Comparison of ENCODE assay signal across 29 cellular contexts in genomic region chr4:176584031-176584430, GRCh38.
DNase-seq lines count a peak whose midpoint lies in the region; ATAC-seq, FAIRE-seq and TF ChIP-seq lines count a peak whose summit lies in the region.
"Had no signal": no experiment of that assay in that cellular context is flagged by ENCODE, and none has a peak within 500 bp of the region (broad histone marks: within the 10 kb centered on the region; RNA-seq: fewer than 3 reads in every experiment).

No MANE protein-coding gene starts in this region.

- no peak for TF ChIP-seq POLR2A in IMR-90 (IDR thresholded peaks at IDR 0.05; ENCODE audit: low read depth, low read length)
- TF ChIP-seq POLR2A in GM18505 (IDR thresholded peaks at IDR 0.05; ENCODE audit: borderline replicate concordance, extremely low read depth, insufficient read depth, insufficient read length) = no peak

- DNase-seq in AG10803 (ENCODE audit: low read depth) = peak; percentile 52
- peak; percentile 20 for DNase-seq in IMR-90
- peak; percentile 64 for DNase-seq in astrocyte (ENCODE audit: low read depth)
- DNase-seq in iris pigment epithelial cell (ENCODE audit: low read depth) = peak; percentile 47
- no peak for DNase-seq in activated CD4-positive, alpha-beta T cell treated with anti-CD3 and anti-CD28 coated beads, Interleukin-2, amount 50 U/mL, for 1 hour
- DNase-seq in NCI-H2196 treated with DMSO at 0.1 percent for 48 hours (lab: John Stamatoyannopoulos, UW; ENCODE audit: unreplicated experiment) = no peak
- DNase-seq: activated CD4-positive, alpha-beta T cell treated with anti-CD3 and anti-CD28 coated beads for 1 hour; activated CD8-positive, alpha-beta T cell treated with anti-CD3 and anti-CD28 coated beads for 36 hours; aorta; dermis blood vessel endothelial cell; DMS153; GDM1; kidney; naive thymus-derived CD8-positive, alpha-beta T cell; NCI-H146; NCI-H2107; NCI-H446; NCI-H774; retina; stimulated activated CD4-positive, alpha-beta T cell treated with anti-CD3 and anti-CD28 coated beads, Interleukin-2, amount 100 ng/mL, for 24 hours; tibial artery had no signal

- in situ Hi-C loops in IMR-90 (cut with MboI; ENCODE audit: low sequenced_read_pairs) = no loop called here

- H3K27me3 Mint-ChIP-seq in astrocyte (ENCODE audit: low read depth, unreplicated experiment) = no peaks in the 10 kb centered on the region
- H3K27me3 Mint-ChIP-seq: activated CD8-positive, alpha-beta T cell treated with anti-CD3 and anti-CD28 coated beads for 36 hours; central memory CD8-positive, alpha-beta T cell had no signal

- H4K91ac ChIP-seq in IMR-90 (ENCODE audit: insufficient read depth, low read depth, low read length) = no peak overlapping the region

- FAIRE-seq in astrocyte (lab: Jason Lieb, UNC) = no peak
- FAIRE-seq: A549 had no signal

- no peaks in the 10 kb centered on the region for H4K20me1 ChIP-seq in IMR-90 (ENCODE audit: insufficient read depth, low read length)
- H4K20me1 ChIP-seq in astrocyte (ENCODE audit: insufficient read depth, low read length) = no peaks in the 10 kb centered on the region

- WGBS in IMR-90 (ENCODE audit: extremely low coverage in 2 of 2, insufficient read length in 1 of 2), 2 experiments = no CpG with 5 or more reads among the region's 4 CpGs

- no peaks in the 10 kb centered on the region for H3K4me1 ChIP-seq in IMR-90 (ENCODE audit: control insufficient read depth, insufficient read depth, low read length)
- peaks cover 9% of the 10 kb centered on the region for H3K4me1 ChIP-seq in astrocyte (ENCODE audit: insufficient read depth, low read length)
- H3K4me1 ChIP-seq: tibial artery had no signal

- no peak overlapping the region for H4K8ac ChIP-seq in IMR-90 (ENCODE audit: low read depth in 2 of 2, low read length in 2 of 2)

- H3K79me2 ChIP-seq in astrocyte (ENCODE audit: insufficient read depth, low read length) = no peaks in the 10 kb centered on the region

- no peak overlapping the region for H2BK20ac ChIP-seq in IMR-90 (ENCODE audit: low read depth, low read length)

- H3K36me3 ChIP-seq in IMR-90 (ENCODE audit: control insufficient read depth, insufficient read depth, low read length) = no peaks in the 10 kb centered on the region
- no peaks in the 10 kb centered on the region for H3K36me3 ChIP-seq in astrocyte (ENCODE audit: insufficient read depth, low read length)
- H3K36me3 ChIP-seq: tibial artery had no signal

- no peak overlapping the region for H3K4ac ChIP-seq in IMR-90 (ENCODE audit: low read depth, low read length)

- BruUV-seq in IMR-90 (replicated peaks; lab: Mats Ljungman, UMichigan) = no TSS peak

- no peak for TF ChIP-seq RAD21 in IMR-90 (IDR thresholded peaks at IDR 0.05; ENCODE audit: low read length)

- H2AK9ac ChIP-seq in IMR-90 (replicated peaks; ENCODE audit: low read depth, low read length, poor library complexity) = no peak overlapping the region

- H3K36me3 Mint-ChIP-seq in astrocyte (ENCODE audit: low read depth, unreplicated experiment) = no peaks in the 10 kb centered on the region
- H3K36me3 Mint-ChIP-seq: activated naive CD8-positive, alpha-beta T cell; mesothelial cell of epicardium; naive thymus-derived CD8-positive, alpha-beta T cell had no signal

- CTCF ChIA-PET in IMR-90 (lab: Yijun Ruan, JAX) = no interaction called here

- dilution Hi-C loops in IMR-90 (cut with HindIII; ENCODE audit: low sequenced_read_pairs, unreplicated experiment) = no loop called here

- no peak overlapping the region for H3K4me3 ChIP-seq in AG10803 (ENCODE audit: low read length)
- no peak overlapping the region for H3K4me3 ChIP-seq in IMR-90 (ENCODE audit: insufficient read depth, low read depth, low read length)
- H3K4me3 ChIP-seq in astrocyte (ENCODE audit: insufficient read depth, low read depth, low read length) = no peak overlapping the region
- H3K4me3 ChIP-seq: A549, GM23338, tibial artery had no signal

- H3K9me1 ChIP-seq in IMR-90 (ENCODE audit: insufficient read depth, low read length) = no peaks in the 10 kb centered on the region

- peaks cover 12% of the 10 kb centered on the region for H3K4me1 Mint-ChIP-seq in astrocyte (ENCODE audit: low read depth, unreplicated experiment)
- H3K4me1 Mint-ChIP-seq: central memory CD8-positive, alpha-beta T cell; GM23338; naive thymus-derived CD8-positive, alpha-beta T cell had no signal

- no peak overlapping the region for H2BK120ac ChIP-seq in IMR-90 (ENCODE audit: low read depth, low read length)

- no peak overlapping the region for H3K23ac ChIP-seq in IMR-90 (ENCODE audit: low read depth, low read length)

- POLR2A ChIA-PET in IMR-90 (lab: Charles Lee; ENCODE audit: unreplicated experiment) = no interaction called here

- no peak overlapping the region for H3K4me3 Mint-ChIP-seq in astrocyte (ENCODE audit: unreplicated experiment)
- H3K4me3 Mint-ChIP-seq: activated CD8-positive, alpha-beta T cell treated with anti-CD3 and anti-CD28 coated beads for 36 hours; activated naive CD8-positive, alpha-beta T cell; central memory CD8-positive, alpha-beta T cell; GM23338; mesothelial cell of epicardium; naive thymus-derived CD8-positive, alpha-beta T cell; T-helper 1 cell treated with Interleukin-12 subunit alpha and Interleukin-12 subunit beta and Interleukin-4 antibody, amounts not matched to agents 30 μg/mL and 1 μg/mL, for 36 hours had no signal

- H3K9me3 Mint-ChIP-seq in astrocyte (ENCODE audit: unreplicated experiment) = no peaks in the 10 kb centered on the region
- H3K9me3 Mint-ChIP-seq: activated CD8-positive, alpha-beta T cell treated with anti-CD3 and anti-CD28 coated beads for 36 hours; GM23338; T-helper 1 cell treated with Interleukin-12 subunit alpha and Interleukin-12 subunit beta and Interleukin-4 antibody, amounts not matched to agents 30 μg/mL and 1 μg/mL, for 36 hours had no signal

- H2AK5ac ChIP-seq in IMR-90 (ENCODE audit: low read depth, low read length) = no peak overlapping the region

- H3K14ac ChIP-seq in IMR-90 (replicated peaks; ENCODE audit: low read depth, low read length) = no peak overlapping the region

- H3K4me2 ChIP-seq in IMR-90 (ENCODE audit: low read depth, low read length) (no peak overlapping the region), astrocyte (ENCODE audit: low read length) (peak overlapping the region; percentile 45)
- H3K4me2 ChIP-seq: A549, GM23338 had no signal

- no peaks in the 10 kb centered on the region for H3K79me1 ChIP-seq in IMR-90 (ENCODE audit: low read depth in 1 of 2, low read length in 2 of 2)

- no peak overlapping the region for H3K9ac ChIP-seq in IMR-90 (ENCODE audit: low read depth, low read length)
- H3K9ac ChIP-seq in astrocyte (ENCODE audit: low read length) = no peak overlapping the region

- H3K27me3 ChIP-seq in IMR-90 (ENCODE audit: control insufficient read depth, insufficient read depth, low read length) = no peaks in the 10 kb centered on the region
- H3K27me3 ChIP-seq in astrocyte (ENCODE audit: insufficient read depth, low read length) = no peaks in the 10 kb centered on the region
- H3K27me3 ChIP-seq: tibial artery had no signal

- H3K56ac ChIP-seq in IMR-90 (ENCODE audit: extremely low read depth, insufficient read depth, low read length) = no peak overlapping the region

- H3K27ac ChIP-seq in IMR-90 (ENCODE audit: insufficient read depth, low read length) (no peak overlapping the region), astrocyte (ENCODE audit: low read depth, low read length) (no peak overlapping the region)
- H3K27ac ChIP-seq: A549, tibial artery had no signal

- H3K18ac ChIP-seq in IMR-90 (ENCODE audit: low read depth, low read length) = no peak overlapping the region

- peak overlapping the region; percentile 35 for H3K27ac Mint-ChIP-seq in astrocyte (ENCODE audit: unreplicated experiment)
- H3K27ac Mint-ChIP-seq: activated CD8-positive, alpha-beta T cell treated with anti-CD3 and anti-CD28 coated beads for 36 hours; activated naive CD8-positive, alpha-beta T cell; GM23338; mesothelial cell of epicardium; naive thymus-derived CD8-positive, alpha-beta T cell; T-helper 1 cell treated with Interleukin-12 subunit alpha and Interleukin-12 subunit beta and Interleukin-4 antibody, amounts not matched to agents 30 μg/mL and 1 μg/mL, for 36 hours had no signal

- no peak for ATAC-seq in IMR-90 (ENCODE audit: low read depth)
- ATAC-seq in GM18505 (IDR thresholded peaks at IDR 0.05; ENCODE audit: unreplicated experiment) = no peak
- no peak for ATAC-seq in HG03108 (IDR thresholded peaks at IDR 0.05; ENCODE audit: unreplicated experiment)
- ATAC-seq: A549; activated CD8-positive, alpha-beta T cell treated with anti-CD3 and anti-CD28 coated beads for 36 hours; GM23338; naive thymus-derived CD8-positive, alpha-beta T cell had no signal

- no peak overlapping the region for H2BK15ac ChIP-seq in IMR-90 (ENCODE audit: low read depth, low read length)

- no peak overlapping the region for H2BK5ac ChIP-seq in IMR-90 (ENCODE audit: low read depth, low read length, poor library complexity, severe bottlenecking)

- H3K9me3 ChIP-seq in IMR-90 (ENCODE audit: control insufficient read depth, insufficient read depth, low read length) = no peaks in the 10 kb centered on the region
- H3K9me3 ChIP-seq in astrocyte (ENCODE audit: insufficient read depth, low read depth, low read length) = no peaks in the 10 kb centered on the region
- H3K9me3 ChIP-seq: A549, tibial artery had no signal

- TF ChIP-seq CTCF in AG10803 (conservative IDR thresholded peaks at IDR 0.05; ENCODE audit: low read length) (no peak), IMR-90 (conservative IDR thresholded peaks at IDR 0.05; ENCODE audit: low read depth, low read length) (no peak), astrocyte (IDR thresholded peaks at IDR 0.05; ENCODE audit: insufficient read depth, low read depth, low read length) (no peak)

- no peak overlapping the region for H4K5ac ChIP-seq in IMR-90 (ENCODE audit: low read depth, low read length)

- H2AFZ ChIP-seq in IMR-90 (replicated peaks; ENCODE audit: low read length, poor library complexity) (no peak overlapping the region), astrocyte (ENCODE audit: low read depth, low read length) (peak overlapping the region; percentile 46)
- H2AFZ ChIP-seq: GM23338 had no signal

- intact Hi-C loops in IMR-90 (cut with micrococcal nuclease) = no loop called here

TF ChIP-seq in IMR-90, 13 proteins besides CTCF, POLR2A, EP300 and RAD21 (continues in another document):
- TF ChIP-seq MXI1 (IDR thresholded peaks at IDR 0.05; ENCODE audit: borderline replicate concordance, low read depth, low read length) (no peak), RCOR1 (IDR thresholded peaks at IDR 0.05; ENCODE audit: insufficient replicate concordance, low read length) (no peak), SMC3 (IDR thresholded peaks at IDR 0.05; ENCODE audit: low read depth, low read length) (no peak), BHLHE40 (IDR thresholded peaks at IDR 0.05; ENCODE audit: low read depth, low read length) (no peak), MAFK (IDR thresholded peaks at IDR 0.05; ENCODE audit: low read depth, low read length) (no peak)

Comparison
In these comparisons a context has a peak if more than half of its experiments do, and no peak if none do; other contexts are left out.
1. DNase-seq: peak in AG10803 (single experiment), IMR-90 (single experiment), astrocyte (single experiment) and iris pigment epithelial cell (single experiment); none in activated CD4-positive, alpha-beta T cell treated with anti-CD3 and anti-CD28 coated beads, Interleukin-2, amount 50 U/mL, for 1 hour (single experiment) and NCI-H2196 treated with DMSO at 0.1 percent for 48 hours (single experiment).